8 cellular contexts compared by ENCODE assay signal in genomic region chr4:94406668-94407437, GRCh38. TPM values are rescaled to one million over a fixed set of nuclear protein-coding genes. Genes with fewer than 3 reads are reported as not detected.
DNase-seq lines count a peak whose midpoint lies in the region; ATAC-seq, FAIRE-seq and TF ChIP-seq lines count a peak whose summit lies in the region.

No MANE protein-coding gene starts in this region.

- H3K27me3 Mint-ChIP-seq in activated naive CD8-positive, alpha-beta T cell treated with anti-CD3 and anti-CD28 coated beads for 36 hours, result no peaks in the 10 kb centered on the region

- TF ChIP-seq CTCF in LNCaP clone FGC (IDR thresholded peaks at IDR 0.05; ENCODE audit: control insufficient read depth, extremely low read depth, insufficient read depth) (peak; percentile 74), heart right ventricle (IDR thresholded peaks at IDR 0.05) (peak; percentile 77 to 97 (median 93))

- peak; percentile 81 for ATAC-seq in GM21528 (IDR thresholded peaks at IDR 0.05; ENCODE audit: low FRiP score, unreplicated experiment)
- peak; percentile 36 to 68 (median 57) for ATAC-seq in heart right ventricle

- peak overlapping the region; percentile 61 to 92 (median 85) for H3K27ac ChIP-seq in heart right ventricle

- H3K36me3 ChIP-seq in heart right ventricle, result no peaks in the 10 kb centered on the region

- WGBS in heart right ventricle, 2 donors, result 12 to 18% methylated on average over 10 of the region's 10 CpGs

- H3K27me3 ChIP-seq in heart right ventricle, result no peaks in the 10 kb centered on the region

- intact Hi-C loops in heart right ventricle (cut with DNase I), result loop anchor here (1.0 to 10.0 kb wide), 9 partner anchors 44 to 195 kb away; partner anchors contain the start of gene PDLIM5 (in 2 of the 10)

- H3K4me1 ChIP-seq in heart right ventricle, result peaks cover 4 to 55% (median 22%) of the 10 kb centered on the region in 9 donors

- DNase-seq in DMS53 treated with DMSO at 0.1 percent for 48 hours (lab: John Stamatoyannopoulos, UW; ENCODE audit: unreplicated experiment) (peak; percentile 59), LNCaP clone FGC (ENCODE audit: low read depth) (peak; percentile 75), SK-MEL-5 (ENCODE audit: low read depth, low spot score) (peak; percentile 80), heart right ventricle (peak; percentile 21 to 83), putamen (ENCODE audit: low spot score) (peak; percentile 77), GM19239 (ENCODE audit: insufficient read length, low spot score) (no peak)
- peak; percentile 39 for DNase-seq in activated naive CD8-positive, alpha-beta T cell treated with anti-CD3 and anti-CD28 coated beads for 36 hours

- H3K4me3 ChIP-seq in LNCaP clone FGC (ENCODE audit: low read depth, low read length), result no peak overlapping the region
- H3K4me3 ChIP-seq in heart right ventricle, result no peak overlapping the region

- H3K36me3 Mint-ChIP-seq in activated naive CD8-positive, alpha-beta T cell treated with anti-CD3 and anti-CD28 coated beads for 36 hours, result no peaks in the 10 kb centered on the region

- no peaks in the 10 kb centered on the region for H3K4me1 Mint-ChIP-seq in activated naive CD8-positive, alpha-beta T cell treated with anti-CD3 and anti-CD28 coated beads for 36 hours

- FAIRE-seq in GM19239 (lab: Jason Lieb, UNC), result no peak

- no peak overlapping the region for H3K27ac Mint-ChIP-seq in activated naive CD8-positive, alpha-beta T cell treated with anti-CD3 and anti-CD28 coated beads for 36 hours

- no peak overlapping the region for H3K4me3 Mint-ChIP-seq in activated naive CD8-positive, alpha-beta T cell treated with anti-CD3 and anti-CD28 coated beads for 36 hours

- no peaks in the 10 kb centered on the region for H3K9me3 Mint-ChIP-seq in activated naive CD8-positive, alpha-beta T cell treated with anti-CD3 and anti-CD28 coated beads for 36 hours

- in situ Hi-C loops in SK-MEL-5 (cut with HindIII; ENCODE audit: low pct_unique_long_range_greater_than_20kb, low sequenced_read_pairs), result no loop called here

- H3K9me3 ChIP-seq in heart right ventricle, result peaks cover 0 to 5% (median 0%) of the 10 kb centered on the region in 11 donors

RNA-seq across cellular contexts. Expression of gene PDLIM5, which starts 44.9 kb away (rescaled TPM):
- 21.2 and 25.4 TPM in 2 replicates for total RNA-seq in SK-MEL-5 (2014; rRNA removed; shearing (Covaris generic))
- polyA plus RNA-seq in SK-MEL-5 (2015; cell fraction: cytosol; rRNA removed), result 18.5 and 31.5 TPM in 2 replicates
- polyA plus RNA-seq in SK-MEL-5 (2015; cell fraction: nucleus; rRNA removed), result 11.1 and 11.2 TPM in 2 replicates
- total RNA-seq in activated naive CD8-positive, alpha-beta T cell treated with anti-CD3 and anti-CD28 coated beads for 36 hours, result 10 to 100 TPM; 15.1 to 17.0 TPM
- 1,000 to 10,000 TPM in 9 of 10 donors, 100 to 1,000 TPM in 1; 856 to 1,549 (median 1,274) TPM for total RNA-seq in heart right ventricle
- 100 to 1,000 TPM; 221 to 521 TPM for polyA plus RNA-seq in heart right ventricle

Comparison
In these comparisons a context has a peak if more than half of its experiments do, and no peak if none do; other contexts are left out.
1. RNA of gene PDLIM5, which starts 44.9 kb away (total RNA-seq): 856 to 1,549 TPM in heart right ventricle; 21.2 to 25.4 TPM in SK-MEL-5 and 15.1 to 17.0 TPM in activated naive CD8-positive, alpha-beta T cell treated with anti-CD3 and anti-CD28 coated beads for 36 hours; every median in the first group is over 10 times any median in the second.